1 cellular context compared by ENCODE assay signal in the genomic region with DNA sequence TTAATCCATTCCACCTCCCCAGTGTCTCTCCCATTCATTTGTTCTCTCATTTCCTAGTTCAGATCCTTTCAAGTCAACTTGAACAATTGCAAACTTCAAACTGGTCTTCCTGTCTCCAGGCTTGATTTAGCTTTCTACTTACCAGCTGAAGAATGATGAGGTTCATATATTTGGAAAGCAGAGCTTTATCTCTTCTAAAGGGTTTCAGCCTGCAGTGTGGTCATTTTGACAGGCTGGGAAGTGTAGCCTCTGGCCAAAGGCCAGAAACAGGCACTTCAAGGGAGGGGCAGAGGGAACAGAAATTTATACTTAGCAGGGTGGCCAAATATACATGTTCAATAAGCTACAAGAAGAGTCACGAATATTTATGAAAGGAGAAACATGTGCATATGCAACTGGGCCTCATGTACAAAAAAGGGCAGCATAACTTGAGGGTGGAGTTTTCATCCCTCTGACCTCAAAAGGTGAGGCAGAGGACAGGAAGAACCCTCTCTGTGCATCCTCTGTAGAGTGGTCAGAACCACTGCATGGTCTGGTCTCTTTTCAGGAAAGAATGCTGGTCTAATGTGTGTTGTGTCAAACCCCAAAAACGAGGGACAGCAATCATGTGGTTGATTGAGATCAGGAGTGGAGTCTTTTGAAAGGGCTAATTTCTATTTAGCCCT.
TF ChIP-seq lines count a peak whose summit lies in the region.

No MANE protein-coding gene starts in this region.

TF ChIP-seq in GM23338, 12 proteins besides CTCF, POLR2A, EP300 and RAD21 (continued from another document):
- TF ChIP-seq, protein P1, sequence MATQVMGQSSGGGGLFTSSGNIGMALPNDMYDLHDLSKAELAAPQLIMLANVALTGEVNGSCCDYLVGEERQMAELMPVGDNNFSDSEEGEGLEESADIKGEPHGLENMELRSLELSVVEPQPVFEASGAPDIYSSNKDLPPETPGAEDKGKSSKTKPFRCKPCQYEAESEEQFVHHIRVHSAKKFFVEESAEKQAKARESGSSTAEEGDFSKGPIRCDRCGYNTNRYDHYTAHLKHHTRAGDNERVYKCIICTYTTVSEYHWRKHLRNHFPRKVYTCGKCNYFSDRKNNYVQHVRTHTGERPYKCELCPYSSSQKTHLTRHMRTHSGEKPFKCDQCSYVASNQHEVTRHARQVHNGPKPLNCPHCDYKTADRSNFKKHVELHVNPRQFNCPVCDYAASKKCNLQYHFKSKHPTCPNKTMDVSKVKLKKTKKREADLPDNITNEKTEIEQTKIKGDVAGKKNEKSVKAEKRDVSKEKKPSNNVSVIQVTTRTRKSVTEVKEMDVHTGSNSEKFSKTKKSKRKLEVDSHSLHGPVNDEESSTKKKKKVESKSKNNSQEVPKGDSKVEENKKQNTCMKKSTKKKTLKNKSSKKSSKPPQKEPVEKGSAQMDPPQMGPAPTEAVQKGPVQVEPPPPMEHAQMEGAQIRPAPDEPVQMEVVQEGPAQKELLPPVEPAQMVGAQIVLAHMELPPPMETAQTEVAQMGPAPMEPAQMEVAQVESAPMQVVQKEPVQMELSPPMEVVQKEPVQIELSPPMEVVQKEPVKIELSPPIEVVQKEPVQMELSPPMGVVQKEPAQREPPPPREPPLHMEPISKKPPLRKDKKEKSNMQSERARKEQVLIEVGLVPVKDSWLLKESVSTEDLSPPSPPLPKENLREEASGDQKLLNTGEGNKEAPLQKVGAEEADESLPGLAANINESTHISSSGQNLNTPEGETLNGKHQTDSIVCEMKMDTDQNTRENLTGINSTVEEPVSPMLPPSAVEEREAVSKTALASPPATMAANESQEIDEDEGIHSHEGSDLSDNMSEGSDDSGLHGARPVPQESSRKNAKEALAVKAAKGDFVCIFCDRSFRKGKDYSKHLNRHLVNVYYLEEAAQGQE (IDR thresholded peaks at IDR 0.05; ENCODE audit: unreplicated experiment), result no peak
- TF ChIP-seq ZNF114 (CRISPR knock-in tag; IDR thresholded peaks at IDR 0.05), result no peak
- TF ChIP-seq POLR2AphosphoS5 (IDR thresholded peaks at IDR 0.05; ENCODE audit: low read depth), result no peak
- TF ChIP-seq JUNB (IDR thresholded peaks at IDR 0.05; ENCODE audit: unreplicated experiment), result no peak
- no peak for TF ChIP-seq STAT1 (IDR thresholded peaks at IDR 0.05; ENCODE audit: unreplicated experiment)
- no peak for TF ChIP-seq CREB1 (CRISPR knock-in tag; IDR thresholded peaks at IDR 0.05; ENCODE audit: low read depth)
- no peak for TF ChIP-seq EZH2 (IDR thresholded peaks at IDR 0.05; ENCODE audit: low read depth, unreplicated experiment)
- no peak for TF ChIP-seq EZH2phosphoT487 (IDR thresholded peaks at IDR 0.05; ENCODE audit: unreplicated experiment)
- no peak for TF ChIP-seq ZNF331 (CRISPR knock-in tag; IDR thresholded peaks at IDR 0.05; ENCODE audit: low read depth)
- TF ChIP-seq, protein P2, sequence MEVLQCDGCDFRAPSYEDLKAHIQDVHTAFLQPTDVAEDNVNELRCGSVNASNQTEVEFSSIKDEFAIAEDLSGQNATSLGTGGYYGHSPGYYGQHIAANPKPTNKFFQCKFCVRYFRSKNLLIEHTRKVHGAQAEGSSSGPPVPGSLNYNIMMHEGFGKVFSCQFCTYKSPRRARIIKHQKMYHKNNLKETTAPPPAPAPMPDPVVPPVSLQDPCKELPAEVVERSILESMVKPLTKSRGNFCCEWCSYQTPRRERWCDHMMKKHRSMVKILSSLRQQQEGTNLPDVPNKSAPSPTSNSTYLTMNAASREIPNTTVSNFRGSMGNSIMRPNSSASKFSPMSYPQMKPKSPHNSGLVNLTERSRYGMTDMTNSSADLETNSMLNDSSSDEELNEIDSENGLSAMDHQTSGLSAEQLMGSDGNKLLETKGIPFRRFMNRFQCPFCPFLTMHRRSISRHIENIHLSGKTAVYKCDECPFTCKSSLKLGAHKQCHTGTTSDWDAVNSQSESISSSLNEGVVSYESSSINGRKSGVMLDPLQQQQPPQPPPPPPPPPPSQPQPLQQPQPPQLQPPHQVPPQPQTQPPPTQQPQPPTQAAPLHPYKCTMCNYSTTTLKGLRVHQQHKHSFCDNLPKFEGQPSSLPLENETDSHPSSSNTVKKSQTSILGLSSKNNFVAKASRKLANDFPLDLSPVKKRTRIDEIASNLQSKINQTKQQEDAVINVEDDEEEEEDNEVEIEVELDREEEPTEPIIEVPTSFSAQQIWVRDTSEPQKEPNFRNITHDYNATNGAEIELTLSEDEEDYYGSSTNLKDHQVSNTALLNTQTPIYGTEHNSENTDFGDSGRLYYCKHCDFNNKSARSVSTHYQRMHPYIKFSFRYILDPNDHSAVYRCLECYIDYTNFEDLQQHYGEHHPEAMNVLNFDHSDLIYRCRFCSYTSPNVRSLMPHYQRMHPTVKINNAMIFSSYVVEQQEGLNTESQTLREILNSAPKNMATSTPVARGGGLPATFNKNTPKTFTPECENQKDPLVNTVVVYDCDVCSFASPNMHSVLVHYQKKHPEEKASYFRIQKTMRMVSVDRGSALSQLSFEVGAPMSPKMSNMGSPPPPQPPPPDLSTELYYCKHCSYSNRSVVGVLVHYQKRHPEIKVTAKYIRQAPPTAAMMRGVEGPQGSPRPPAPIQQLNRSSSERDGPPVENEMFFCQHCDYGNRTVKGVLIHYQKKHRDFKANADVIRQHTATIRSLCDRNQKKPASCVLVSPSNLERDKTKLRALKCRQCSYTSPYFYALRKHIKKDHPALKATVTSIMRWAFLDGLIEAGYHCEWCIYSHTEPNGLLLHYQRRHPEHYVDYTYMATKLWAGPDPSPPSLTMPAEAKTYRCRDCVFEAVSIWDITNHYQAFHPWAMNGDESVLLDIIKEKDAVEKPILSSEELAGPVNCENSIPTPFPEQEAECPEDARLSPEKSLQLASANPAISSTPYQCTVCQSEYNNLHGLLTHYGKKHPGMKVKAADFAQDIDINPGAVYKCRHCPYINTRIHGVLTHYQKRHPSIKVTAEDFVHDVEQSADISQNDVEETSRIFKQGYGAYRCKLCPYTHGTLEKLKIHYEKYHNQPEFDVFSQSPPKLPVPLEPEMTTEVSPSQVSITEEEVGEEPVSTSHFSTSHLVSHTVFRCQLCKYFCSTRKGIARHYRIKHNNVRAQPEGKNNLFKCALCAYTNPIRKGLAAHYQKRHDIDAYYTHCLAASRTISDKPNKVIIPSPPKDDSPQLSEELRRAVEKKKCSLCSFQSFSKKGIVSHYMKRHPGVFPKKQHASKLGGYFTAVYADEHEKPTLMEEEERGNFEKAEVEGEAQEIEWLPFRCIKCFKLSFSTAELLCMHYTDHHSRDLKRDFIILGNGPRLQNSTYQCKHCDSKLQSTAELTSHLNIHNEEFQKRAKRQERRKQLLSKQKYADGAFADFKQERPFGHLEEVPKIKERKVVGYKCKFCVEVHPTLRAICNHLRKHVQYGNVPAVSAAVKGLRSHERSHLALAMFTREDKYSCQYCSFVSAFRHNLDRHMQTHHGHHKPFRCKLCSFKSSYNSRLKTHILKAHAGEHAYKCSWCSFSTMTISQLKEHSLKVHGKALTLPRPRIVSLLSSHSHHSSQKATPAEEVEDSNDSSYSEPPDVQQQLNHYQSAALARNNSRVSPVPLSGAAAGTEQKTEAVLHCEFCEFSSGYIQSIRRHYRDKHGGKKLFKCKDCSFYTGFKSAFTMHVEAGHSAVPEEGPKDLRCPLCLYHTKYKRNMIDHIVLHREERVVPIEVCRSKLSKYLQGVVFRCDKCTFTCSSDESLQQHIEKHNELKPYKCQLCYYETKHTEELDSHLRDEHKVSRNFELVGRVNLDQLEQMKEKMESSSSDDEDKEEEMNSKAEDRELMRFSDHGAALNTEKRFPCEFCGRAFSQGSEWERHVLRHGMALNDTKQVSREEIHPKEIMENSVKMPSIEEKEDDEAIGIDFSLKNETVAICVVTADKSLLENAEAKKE (CRISPR knock-in tag; IDR thresholded peaks at IDR 0.05), result no peak
